In the genomic region with DNA sequence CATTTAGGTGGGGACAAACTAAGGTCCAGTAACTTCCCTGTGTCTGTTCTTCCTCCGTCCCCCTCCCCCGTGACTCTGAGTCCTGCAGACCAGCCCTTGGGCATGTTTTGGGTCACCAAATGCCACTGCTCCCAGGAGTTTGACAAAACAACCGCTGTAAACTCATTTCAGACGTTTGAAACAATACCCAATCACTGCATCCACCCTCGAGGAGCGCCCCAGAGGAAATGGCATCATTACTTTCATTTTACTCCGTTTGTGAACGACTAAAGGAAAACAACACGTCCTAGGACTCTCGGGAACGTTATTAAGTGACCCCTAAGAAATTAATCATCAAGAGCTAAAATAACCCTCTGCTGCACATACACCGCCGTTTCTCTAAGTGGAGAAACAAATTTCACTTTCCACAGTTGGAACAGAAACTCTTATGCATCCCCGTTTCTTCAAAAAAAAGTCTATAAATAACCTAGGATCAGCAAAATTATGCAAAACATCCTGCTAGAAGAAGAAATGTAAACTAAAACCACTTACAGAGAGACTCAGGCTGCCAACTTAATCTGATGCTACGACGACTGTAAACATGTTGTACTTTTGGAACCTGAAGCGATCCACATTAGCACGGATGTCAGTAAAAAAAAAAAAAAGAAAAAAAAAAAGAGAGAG, we compare ENCODE assay signal across 8 cellular contexts.
DNase-seq lines count a peak whose midpoint lies in the region; ATAC-seq and TF ChIP-seq lines count a peak whose summit lies in the region.

No MANE protein-coding gene starts in this region.

- H3K4me1 ChIP-seq in CD8-positive, alpha-beta T cell (ENCODE audit: insufficient read depth, low read length) = peaks cover 34% of the 10 kb centered on the region
- peaks cover 10% of the 10 kb centered on the region for H3K4me1 ChIP-seq in HEK293 (ENCODE audit: control insufficient read depth, insufficient read depth, low read length)

- ATAC-seq in CD8-positive, alpha-beta T cell = peak; percentile 62
- no peak for ATAC-seq in WTC11
- ATAC-seq in natural killer cell treated with Interleukin-12 subunit alpha and Interleukin-12 subunit beta and Interleukin-15 and Interleukin-18, amount 100 ng/mL, for 72 hours = peak; percentile 68 to 83

- peak overlapping the region; percentile 72 for H3K4me3 ChIP-seq in CD8-positive, alpha-beta T cell (ENCODE audit: low read depth, low read length)
- no peak overlapping the region for H3K4me3 ChIP-seq in HEK293 (ENCODE audit: low read depth, low read length)

- peaks cover 1% of the 10 kb centered on the region for H3K9me3 Mint-ChIP-seq in CD8-positive, alpha-beta T cell
- H3K9me3 Mint-ChIP-seq in WTC11 (no peaks in the 10 kb centered on the region), endothelial cell (ENCODE audit: unreplicated experiment) (no peaks in the 10 kb centered on the region)
- H3K9me3 Mint-ChIP-seq in natural killer cell treated with Interleukin-12 subunit alpha and Interleukin-12 subunit beta and Interleukin-15 and Interleukin-18, amount 100 ng/mL, for 72 hours = no peaks in the 10 kb centered on the region

- H3K27me3 Mint-ChIP-seq in CD8-positive, alpha-beta T cell (ENCODE audit: low read depth) = no peaks in the 10 kb centered on the region
- H3K27me3 Mint-ChIP-seq in WTC11 (ENCODE audit: low read depth) (no peaks in the 10 kb centered on the region), endothelial cell (ENCODE audit: unreplicated experiment) (peaks cover 7% of the 10 kb centered on the region)
- H3K27me3 Mint-ChIP-seq in natural killer cell treated with Interleukin-12 subunit alpha and Interleukin-12 subunit beta and Interleukin-15 and Interleukin-18, amount 100 ng/mL, for 72 hours = peaks cover 0 to 4% of the 10 kb centered on the region in 2 donors

- no peaks in the 10 kb centered on the region for H3K27me3 ChIP-seq in CD8-positive, alpha-beta T cell (ENCODE audit: insufficient read depth, low read length)

- POLR2A ChIA-PET in CD8-positive, alpha-beta T cell (lab: Charles Lee) = interaction anchor here (0.6 to 1.8 kb wide), 14 partner anchors 12 to 594 kb away, joined by 3 to 11 read pairs (median 4); partner anchors contain the start of genes ATXN7L1, NAMPT and SYPL1
- POLR2A ChIA-PET in HEK293 (lab: Yijun Ruan, JAX) = no interaction called here
- POLR2A ChIA-PET in WTC11 (lab: Charles Lee) = no interaction called here

- H3K36me3 Mint-ChIP-seq in CD8-positive, alpha-beta T cell = peaks cover 13% of the 10 kb centered on the region
- H3K36me3 Mint-ChIP-seq in WTC11 = peaks cover 20% of the 10 kb centered on the region
- H3K36me3 Mint-ChIP-seq in endothelial cell (ENCODE audit: low read depth, unreplicated experiment) = peaks cover 12% of the 10 kb centered on the region
- no peaks in the 10 kb centered on the region for H3K36me3 Mint-ChIP-seq in natural killer cell treated with Interleukin-12 subunit alpha and Interleukin-12 subunit beta and Interleukin-15 and Interleukin-18, amount 100 ng/mL, for 72 hours

- H3K27ac ChIP-seq in CD8-positive, alpha-beta T cell (ENCODE audit: low read depth, low read length) = peak overlapping the region; percentile 96
- no peak overlapping the region for H3K27ac ChIP-seq in HEK293 (ENCODE audit: extremely low read depth, low read depth, low read length)

- peaks cover 65% of the 10 kb centered on the region for H3K4me1 Mint-ChIP-seq in CD8-positive, alpha-beta T cell (ENCODE audit: low read depth)
- H3K4me1 Mint-ChIP-seq in WTC11 (peaks cover 85% of the 10 kb centered on the region), endothelial cell (ENCODE audit: unreplicated experiment) (peaks cover 12% of the 10 kb centered on the region)
- peaks cover 23 to 27% of the 10 kb centered on the region in 2 donors for H3K4me1 Mint-ChIP-seq in natural killer cell treated with Interleukin-12 subunit alpha and Interleukin-12 subunit beta and Interleukin-15 and Interleukin-18, amount 100 ng/mL, for 72 hours (ENCODE audit: low read depth in 2 of 2)

- H3K36me3 ChIP-seq in CD8-positive, alpha-beta T cell (ENCODE audit: insufficient read depth, low read length) = no peaks in the 10 kb centered on the region
- no peaks in the 10 kb centered on the region for H3K36me3 ChIP-seq in HEK293 (ENCODE audit: control insufficient read depth in 2 of 2, insufficient read depth in 1 of 2, low read length in 2 of 2)

- H3K9me3 ChIP-seq in CD8-positive, alpha-beta T cell (ENCODE audit: low read length) = no peaks in the 10 kb centered on the region
- H3K9me3 ChIP-seq in HEK293 (ENCODE audit: control insufficient read depth, insufficient read depth, low read depth, low read length) = no peaks in the 10 kb centered on the region

- CTCF ChIA-PET in CD8-positive, alpha-beta T cell (lab: Charles Lee) = interaction anchor here (1.0 to 4.2 kb wide), 3 partner anchors 17 to 351 kb away, joined by 3 to 17 read pairs (median 5); no protein-coding TSS in a partner anchor
- CTCF ChIA-PET in HEK293 (lab: Yijun Ruan, JAX) (no interaction called here), WTC11 (lab: Charles Lee) (interaction anchor here (2.1 kb wide), 1 partner anchor 34 kb away, joined by 13 read pairs; no protein-coding TSS in a partner anchor)

- peak overlapping the region; percentile 98 for H3K27ac Mint-ChIP-seq in CD8-positive, alpha-beta T cell
- H3K27ac Mint-ChIP-seq in WTC11 = peak overlapping the region; percentile 99
- peak overlapping the region; percentile 21 for H3K27ac Mint-ChIP-seq in endothelial cell (ENCODE audit: unreplicated experiment)
- peak overlapping the region; percentile 74 to 88 for H3K27ac Mint-ChIP-seq in natural killer cell treated with Interleukin-12 subunit alpha and Interleukin-12 subunit beta and Interleukin-15 and Interleukin-18, amount 100 ng/mL, for 72 hours

- no peak for TF ChIP-seq CTCF in CD8-positive, alpha-beta T cell (IDR thresholded peaks at IDR 0.05)
- no peak for TF ChIP-seq CTCF in HEK293 (tag by site-specific recombination; IDR thresholded peaks at IDR 0.05)
- no peak for TF ChIP-seq CTCF in WTC11 (IDR thresholded peaks at IDR 0.05)
- no peak for TF ChIP-seq CTCF in endothelial cell (IDR thresholded peaks at IDR 0.05; ENCODE audit: unreplicated experiment)

- intact Hi-C loops in CD8-positive, alpha-beta T cell (cut with DNase I, micrococcal nuclease) = loop anchor here (1.0 to 5.0 kb wide), 6 partner anchors 14 to 421 kb away; partner anchors contain the start of genes ATXN7L1 (in 1 of the 2) and SYPL1 (in 1 of the 2)

- peak in 6 of 7 experiments; percentile 16 to 65 (median 44) for DNase-seq in CD8-positive, alpha-beta T cell
- no peak for DNase-seq in WTC11 (ENCODE audit: low spot score)
- DNase-seq in endothelial cell (ENCODE audit: low spot score) = no peak
- peak; percentile 54 for DNase-seq in natural killer cell treated with Interleukin-12 subunit alpha and Interleukin-12 subunit beta and Interleukin-15 and Interleukin-18, amount 100 ng/mL, for 72 hours (ENCODE audit: low spot score)
- DNase-seq in hippocampal formation (lab: John Stamatoyannopoulos, UW) = no peak
- no peak for DNase-seq in NCI-H748 treated with DMSO at 0.1 percent for 48 hours (lab: John Stamatoyannopoulos, UW)
- no peak for DNase-seq in HUDEP-2 (lab: John Stamatoyannopoulos, UW; ENCODE audit: unreplicated experiment in 76 of 76)

- H3K4me3 Mint-ChIP-seq in CD8-positive, alpha-beta T cell = peak overlapping the region; percentile 93
- H3K4me3 Mint-ChIP-seq in WTC11 (peak overlapping the region; percentile 74), endothelial cell (ENCODE audit: unreplicated experiment) (peak overlapping the region; percentile 57)
- peak overlapping the region; percentile 95 for H3K4me3 Mint-ChIP-seq in natural killer cell treated with Interleukin-12 subunit alpha and Interleukin-12 subunit beta and Interleukin-15 and Interleukin-18, amount 100 ng/mL, for 72 hours

TF ChIP-seq in HEK293, 187 proteins besides CTCF, POLR2A, EP300 and RAD21 (continues in another document):
- peak; percentile 45; the same call in 1 of the 2 replicates for TF ChIP-seq ZFP3 (tag by site-specific recombination; IDR thresholded peaks at IDR 0.05; ENCODE audit: low read depth)
- TF ChIP-seq PRDM1 (tag by site-specific recombination; IDR thresholded peaks at IDR 0.05) = 0 out of 2 replicates have a peak, but pooled peaks have one; percentile 40
- no peak for TF ChIP-seq KLF1 (tag by site-specific recombination; IDR thresholded peaks at IDR 0.05)
- TF ChIP-seq ZNF843 (tag by site-specific recombination; IDR thresholded peaks at IDR 0.05) = no peak
- TF ChIP-seq, protein P1, sequence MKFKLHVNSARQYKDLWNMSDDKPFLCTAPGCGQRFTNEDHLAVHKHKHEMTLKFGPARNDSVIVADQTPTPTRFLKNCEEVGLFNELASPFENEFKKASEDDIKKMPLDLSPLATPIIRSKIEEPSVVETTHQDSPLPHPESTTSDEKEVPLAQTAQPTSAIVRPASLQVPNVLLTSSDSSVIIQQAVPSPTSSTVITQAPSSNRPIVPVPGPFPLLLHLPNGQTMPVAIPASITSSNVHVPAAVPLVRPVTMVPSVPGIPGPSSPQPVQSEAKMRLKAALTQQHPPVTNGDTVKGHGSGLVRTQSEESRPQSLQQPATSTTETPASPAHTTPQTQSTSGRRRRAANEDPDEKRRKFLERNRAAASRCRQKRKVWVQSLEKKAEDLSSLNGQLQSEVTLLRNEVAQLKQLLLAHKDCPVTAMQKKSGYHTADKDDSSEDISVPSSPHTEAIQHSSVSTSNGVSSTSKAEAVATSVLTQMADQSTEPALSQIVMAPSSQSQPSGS (tag by site-specific recombination; IDR thresholded peaks at IDR 0.05; ENCODE audit: low read depth) = no peak

TF ChIP-seq in WTC11, 78 proteins besides CTCF, POLR2A, EP300 and RAD21 (continues in another document):
- TF ChIP-seq, protein P2, sequence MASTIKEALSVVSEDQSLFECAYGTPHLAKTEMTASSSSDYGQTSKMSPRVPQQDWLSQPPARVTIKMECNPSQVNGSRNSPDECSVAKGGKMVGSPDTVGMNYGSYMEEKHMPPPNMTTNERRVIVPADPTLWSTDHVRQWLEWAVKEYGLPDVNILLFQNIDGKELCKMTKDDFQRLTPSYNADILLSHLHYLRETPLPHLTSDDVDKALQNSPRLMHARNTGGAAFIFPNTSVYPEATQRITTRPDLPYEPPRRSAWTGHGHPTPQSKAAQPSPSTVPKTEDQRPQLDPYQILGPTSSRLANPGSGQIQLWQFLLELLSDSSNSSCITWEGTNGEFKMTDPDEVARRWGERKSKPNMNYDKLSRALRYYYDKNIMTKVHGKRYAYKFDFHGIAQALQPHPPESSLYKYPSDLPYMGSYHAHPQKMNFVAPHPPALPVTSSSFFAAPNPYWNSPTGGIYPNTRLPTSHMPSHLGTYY (CRISPR knock-in tag; IDR thresholded peaks at IDR 0.05) = no peak
- TF ChIP-seq ZNF423 (CRISPR knock-in tag; IDR thresholded peaks at IDR 0.05) = no peak
- TF ChIP-seq ZNF396 (CRISPR knock-in tag; IDR thresholded peaks at IDR 0.05; ENCODE audit: borderline replicate concordance) = no peak
- TF ChIP-seq ZNF121 (CRISPR knock-in tag; IDR thresholded peaks at IDR 0.05) = no peak
- TF ChIP-seq OVOL2 (CRISPR knock-in tag; IDR thresholded peaks at IDR 0.05; ENCODE audit: borderline replicate concordance) = no peak
- TF ChIP-seq SMAD4 (CRISPR knock-in tag; IDR thresholded peaks at IDR 0.05) = no peak
- no peak for TF ChIP-seq TEAD1 (CRISPR knock-in tag; IDR thresholded peaks at IDR 0.05)

Comparison
In these comparisons a context has a peak if more than half of its experiments do, and no peak if none do; other contexts are left out.
1. DNase-seq: peak in CD8-positive, alpha-beta T cell (6 of 7) and natural killer cell treated with Interleukin-12 subunit alpha and Interleukin-12 subunit beta and Interleukin-15 and Interleukin-18, amount 100 ng/mL, for 72 hours (single experiment); none in WTC11 (single experiment), endothelial cell (single experiment), hippocampal formation (0 of 2), NCI-H748 treated with DMSO at 0.1 percent for 48 hours (single experiment) and HUDEP-2 (0 of 76).
2. H3K27ac Mint-ChIP-seq: peak in every context shown above with its lines; median percentile 99 in WTC11; 98 in CD8-positive, alpha-beta T cell; 81 in natural killer cell treated with Interleukin-12 subunit alpha and Interleukin-12 subunit beta and Interleukin-15 and Interleukin-18, amount 100 ng/mL, for 72 hours; 21 in endothelial cell.
3. Peak in every context shown above with its lines, with median percentiles within 50 percentile points of each other: H3K4me3 Mint-ChIP-seq.